ENCODE assay signal across 11 cellular contexts in genomic region chr22:17779286-17780115, GRCh38. TPM values are rescaled to one million over a fixed set of nuclear protein-coding genes. Genes with fewer than 3 reads are reported as not detected.
DNase-seq lines count a peak whose midpoint lies in the region; ATAC-seq and TF ChIP-seq lines count a peak whose summit lies in the region.
"Had no signal": no experiment of that assay in that cellular context is flagged by ENCODE, and none has a peak within 500 bp of the region (broad histone marks: within the 10 kb centered on the region; RNA-seq: fewer than 3 reads in every experiment).

No MANE protein-coding gene starts in this region.

- peak overlapping the region; percentile 93 for H3K4me3 Mint-ChIP-seq in CD8-positive, alpha-beta T cell
- H3K4me3 Mint-ChIP-seq in activated naive CD8-positive, alpha-beta T cell, result peak overlapping the region; percentile 90

- no peaks in the 10 kb centered on the region for H3K9me3 ChIP-seq in CD8-positive, alpha-beta T cell (ENCODE audit: low read length)
- no peaks in the 10 kb centered on the region for H3K9me3 ChIP-seq in Peyer's patch
- H3K9me3 ChIP-seq: body of pancreas had no signal

- no peak overlapping the region for H3K27ac ChIP-seq in CD8-positive, alpha-beta T cell (ENCODE audit: low read depth, low read length)
- H3K27ac ChIP-seq in Peyer's patch, result peak overlapping the region in 1 of 4 donors; percentile 10
- H3K27ac ChIP-seq: body of pancreas had no signal

- CTCF ChIA-PET in CD8-positive, alpha-beta T cell (lab: Charles Lee), result interaction anchor here (1.1 to 4.1 kb wide), 4 partner anchors 9 to 38 kb away, joined by 4 to 39 read pairs (median 6); no protein-coding TSS in a partner anchor

- H3K27ac Mint-ChIP-seq in CD8-positive, alpha-beta T cell, result peak overlapping the region; percentile 98
- H3K27ac Mint-ChIP-seq in activated naive CD8-positive, alpha-beta T cell, result peak overlapping the region; percentile 80

- intact Hi-C loops in CD8-positive, alpha-beta T cell (cut with DNase I, micrococcal nuclease), result loop anchor here (5.0 to 10.0 kb wide), 5 partner anchors 142 to 697 kb away; partner anchors contain the start of genes IL17RA (in 2 of the 2), ADA2 (in 1 of the 2), ATP6V1E1 (in 1 of the 2) and BCL2L13 (in 1 of the 2)
- intact Hi-C loops in left cardiac atrium (cut with DNase I), result no loop called here

- H3K27me3 Mint-ChIP-seq in CD8-positive, alpha-beta T cell (ENCODE audit: low read depth), result no peaks in the 10 kb centered on the region
- no peaks in the 10 kb centered on the region for H3K27me3 Mint-ChIP-seq in activated naive CD8-positive, alpha-beta T cell

- TF ChIP-seq CTCF in CD8-positive, alpha-beta T cell (IDR thresholded peaks at IDR 0.05), result no peak
- TF ChIP-seq CTCF in Peyer's patch (IDR thresholded peaks at IDR 0.05), result no peak

- peak overlapping the region; percentile 27 for H3K4me3 ChIP-seq in CD8-positive, alpha-beta T cell (ENCODE audit: low read depth, low read length)
- no peak overlapping the region for H3K4me3 ChIP-seq in Peyer's patch
- H3K4me3 ChIP-seq: body of pancreas had no signal

- no peaks in the 10 kb centered on the region for H3K27me3 ChIP-seq in CD8-positive, alpha-beta T cell (ENCODE audit: insufficient read depth, low read length)
- no peaks in the 10 kb centered on the region for H3K27me3 ChIP-seq in Peyer's patch
- H3K27me3 ChIP-seq: body of pancreas had no signal

- ATAC-seq in CD8-positive, alpha-beta T cell, result no peak
- ATAC-seq in GM18868 (IDR thresholded peaks at IDR 0.05; ENCODE audit: unreplicated experiment) (peak; percentile 39), HG03342 (IDR thresholded peaks at IDR 0.05; ENCODE audit: unreplicated experiment) (peak; percentile 44), GM18519 (IDR thresholded peaks at IDR 0.05; ENCODE audit: low FRiP score, unreplicated experiment) (no peak), left cardiac atrium (no peak)
- ATAC-seq: body of pancreas had no signal

- POLR2A ChIA-PET in CD8-positive, alpha-beta T cell (lab: Charles Lee), result interaction anchor here (0.9 kb wide), 1 partner anchor 14 kb away, joined by 3 read pairs; no protein-coding TSS in a partner anchor

- peaks cover 79% of the 10 kb centered on the region for H3K4me1 ChIP-seq in CD8-positive, alpha-beta T cell (ENCODE audit: insufficient read depth, low read length)
- peaks cover 4 to 32% (median 14%) of the 10 kb centered on the region in 4 donors for H3K4me1 ChIP-seq in Peyer's patch

- no peaks in the 10 kb centered on the region for H3K9me3 Mint-ChIP-seq in CD8-positive, alpha-beta T cell
- no peaks in the 10 kb centered on the region for H3K9me3 Mint-ChIP-seq in activated naive CD8-positive, alpha-beta T cell (ENCODE audit: low read depth)

- peaks cover 67% of the 10 kb centered on the region for H3K4me1 Mint-ChIP-seq in CD8-positive, alpha-beta T cell (ENCODE audit: low read depth)
- H3K4me1 Mint-ChIP-seq in activated naive CD8-positive, alpha-beta T cell (ENCODE audit: low read depth), result peaks cover 72% of the 10 kb centered on the region

- no peaks in the 10 kb centered on the region for H3K36me3 ChIP-seq in CD8-positive, alpha-beta T cell (ENCODE audit: insufficient read depth, low read length)
- no peaks in the 10 kb centered on the region for H3K36me3 ChIP-seq in Peyer's patch

- peaks cover 10% of the 10 kb centered on the region for H3K36me3 Mint-ChIP-seq in CD8-positive, alpha-beta T cell
- peaks cover 2% of the 10 kb centered on the region for H3K36me3 Mint-ChIP-seq in activated naive CD8-positive, alpha-beta T cell

- no peak for TF ChIP-seq POLR2A in Peyer's patch (IDR thresholded peaks at IDR 0.05)

- no peak for DNase-seq in CD8-positive, alpha-beta T cell
- DNase-seq in Peyer's patch (no peak), AML-193 (lab: John Stamatoyannopoulos, UW) (no peak), left cardiac atrium (no peak)
- DNase-seq: body of pancreas; NCI-H2081; stimulated activated CD4-positive, alpha-beta T cell treated with anti-CD3 and anti-CD28 coated beads, Interleukin-2, amount 100 ng/mL, for 48 hours had no signal

RNA-seq across cellular contexts. Expression of gene BID, which starts 5.2 kb away (rescaled TPM):
- total RNA-seq in CD8-positive, alpha-beta T cell, result 10 to 100 TPM; 14.4 to 15.0 TPM
- 10 to 100 TPM; 16.5 to 35.1 (median 27.5) TPM for total RNA-seq in Peyer's patch
- 10 to 100 TPM; 14.1 to 15.4 TPM for total RNA-seq in left cardiac atrium

Comparison
In these comparisons a context has a peak if more than half of its experiments do, and no peak if none do; other contexts are left out.
1. ATAC-seq: peak in GM18868 (single experiment) and HG03342 (single experiment); none in CD8-positive, alpha-beta T cell (single experiment), GM18519 (single experiment) and left cardiac atrium (0 of 2).
2. intact Hi-C loops: an anchor here in CD8-positive, alpha-beta T cell (5.0 to 10.0 kb wide); none called in left cardiac atrium.